Comparison of ENCODE assay signal across 30 cellular contexts in the genomic region with DNA sequence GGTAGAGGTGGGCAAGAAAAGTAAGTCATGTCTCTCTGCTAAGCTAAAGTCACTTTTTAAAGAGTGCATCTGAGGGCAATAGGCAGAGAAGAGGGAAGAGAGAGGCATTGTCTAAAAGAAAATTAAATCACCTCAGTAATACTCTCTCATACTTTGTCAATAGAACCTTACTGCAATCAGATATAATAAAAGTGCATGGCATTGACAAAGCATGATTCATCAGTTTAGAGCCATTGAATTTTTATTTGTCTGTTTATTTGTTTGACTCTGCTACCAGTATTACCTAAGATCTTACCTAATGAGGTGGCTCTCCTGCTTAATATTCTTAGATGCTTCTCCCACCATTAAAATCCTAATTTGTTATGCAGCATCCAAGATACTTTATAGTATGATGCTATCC.
"Had no signal": no experiment of that assay in that cellular context is flagged by ENCODE, and none has a peak within 500 bp of the region (broad histone marks: within the 10 kb centered on the region; RNA-seq: fewer than 3 reads in every experiment).

No MANE protein-coding gene starts in this region.

- H3K36me3 ChIP-seq: Peyer's patch, SJSA1 had no signal

- H3K4me3 ChIP-seq: Peyer's patch, SJSA1 had no signal

- H3K9me3 ChIP-seq: Peyer's patch, SJSA1, SK-N-SH had no signal

- H3K4me2 ChIP-seq: SK-N-SH had no signal

- ATAC-seq: activated CD8-positive, alpha-beta T cell treated with anti-CD3 and anti-CD28 coated beads for 36 hours; activated T-cell treated with anti-CD3 and anti-CD28 coated beads, Interleukin-2, amount 50 U/mL, for 72 hours; activated T-helper 17 cell treated with anti-CD3 and anti-CD28 coated beads, Interleukin-2, amount 50 U/mL, for 72 hours had no signal

- DNase-seq: activated CD4-positive, alpha-beta T cell treated with anti-CD3 and anti-CD28 coated beads, Interleukin-2, amount 10 ng/mL, durations not matched to agents 24 days and 14 days; activated CD4-positive, alpha-beta T cell treated with anti-CD3 and anti-CD28 coated beads, Interleukin-2, amount 50 U/mL, for 4 hours; activated CD8-positive, alpha-beta T cell treated with anti-CD3 and anti-CD28 coated beads for 36 hours; activated effector memory CD4-positive, alpha-beta T cell treated with anti-CD3 and anti-CD28 coated beads, Interleukin-2, amount 50 U/mL, for 16 hours; activated naive CD4-positive, alpha-beta T cell; activated naive CD4-positive, alpha-beta T cell treated with anti-CD3 and anti-CD28 coated beads, Interleukin-2, amount 50 U/mL, for 16 hours; activated naive CD8-positive, alpha-beta T cell treated with anti-CD3 and anti-CD28 coated beads for 36 hours; activated T-cell treated with anti-CD3 and anti-CD28 coated beads, Interleukin-2, amount 50 U/mL, for 1 hour; activated T-cell treated with anti-CD3 and anti-CD28 coated beads, Interleukin-2, amount 50 U/mL, for 72 hours; amniotic stem cell; aorta; caudate nucleus; cerebellar nuclear complex; NCI-H1105; NCI-H1417 treated with DMSO at 0.1 percent for 48 hours; NCI-H187 treated with DMSO at 0.1 percent for 48 hours; NCI-H2081; NCI-H226; NCI-H446 treated with DMSO at 0.1 percent for 48 hours; NCI-H524; NCI-H748 treated with DMSO at 0.1 percent for 48 hours; NK-92 treated with Interleukin-12 subunit alpha and Interleukin-12 subunit beta, amount 100 ng/mL, for 24 hours; Peyer's patch; RPMI8226; SHP77 treated with DMSO at 0.1 percent for 48 hours; SK-N-SH had no signal

- H3K27me3 ChIP-seq: Peyer's patch, SJSA1 had no signal

- FAIRE-seq: TTC549 had no signal

- H3K4me1 ChIP-seq: Peyer's patch had no signal

- H3K27ac ChIP-seq: KMS-11, Peyer's patch, SJSA1 had no signal
